8 cellular contexts compared by ENCODE assay signal in the genomic region with DNA sequence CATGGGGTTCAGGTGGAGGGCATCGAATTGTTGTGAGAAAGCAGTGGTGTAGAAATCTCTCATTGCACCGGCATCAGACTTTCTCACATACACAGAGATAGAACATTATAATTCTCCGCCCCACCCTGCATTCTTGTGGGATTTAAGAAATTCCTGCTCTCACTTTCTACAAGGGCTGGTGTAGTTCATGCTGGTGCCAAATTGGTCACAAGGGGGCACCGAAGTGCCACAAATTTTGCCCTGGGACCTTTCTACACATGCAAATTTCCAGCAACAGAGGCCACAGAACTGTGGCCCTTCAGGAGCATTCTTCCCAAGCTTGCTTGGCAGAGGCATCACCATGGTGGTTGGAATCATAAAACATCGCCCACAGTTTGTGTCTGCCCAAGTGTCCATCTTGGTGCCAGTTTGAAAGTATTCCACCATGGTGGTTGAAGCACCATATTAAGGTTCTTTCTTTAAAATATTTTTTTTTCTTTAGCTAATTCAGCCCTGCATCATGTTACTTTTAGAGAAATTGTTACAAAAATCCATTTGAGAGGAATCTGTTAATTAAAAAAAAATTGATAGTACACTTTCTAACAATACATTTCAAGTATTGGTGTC.
DNase-seq lines count a peak whose midpoint lies in the region; ATAC-seq and TF ChIP-seq lines count a peak whose summit lies in the region.

No MANE protein-coding gene starts in this region.

- no peaks in the 10 kb centered on the region for H3K36me3 Mint-ChIP-seq in T-helper 17 cell (ENCODE audit: low read depth)

- no peak overlapping the region for H3K4me3 Mint-ChIP-seq in T-helper 17 cell

- no peak overlapping the region for H3K27ac Mint-ChIP-seq in T-helper 17 cell

- no peak overlapping the region for H3K27ac ChIP-seq in PC-3 (ENCODE audit: low read length)
- no peak overlapping the region for H3K27ac ChIP-seq in caudate nucleus (ENCODE audit: low read depth, low read length)
- H3K27ac ChIP-seq in lung (ENCODE audit: low read depth in 1 of 2, low read length in 1 of 2), result no peak overlapping the region

- POLR2A ChIA-PET in PC-3 (lab: Charles Lee; ENCODE audit: unreplicated experiment), result no interaction called here

- H3K79me2 ChIP-seq in PC-3 (ENCODE audit: low read length), result no peaks in the 10 kb centered on the region

- H3K27me3 Mint-ChIP-seq in T-helper 17 cell, result no peaks in the 10 kb centered on the region

- no peak overlapping the region for H2AFZ ChIP-seq in PC-3 (ENCODE audit: low read length)

- ATAC-seq in GM21360 (IDR thresholded peaks at IDR 0.05; ENCODE audit: unreplicated experiment) (peak; percentile 91), PC-3 (peak; percentile 96), lung (ENCODE audit: insufficient read depth, low FRiP score) (peak; percentile 60), T-helper 17 cell (no peak)

- no peak overlapping the region for H3K4me2 ChIP-seq in PC-3 (ENCODE audit: low read length)

- H3K9ac ChIP-seq in PC-3 (ENCODE audit: low read length), result no peak overlapping the region

- H3K4me1 ChIP-seq in PC-3 (ENCODE audit: insufficient read depth, low read length) (0 out of 2 replicates have a peak, but pooled peaks cover 3% of the 10 kb centered on the region), lung (ENCODE audit: control insufficient read depth in 2 of 2, insufficient read depth in 2 of 2, low read length in 2 of 2) (no peaks in the 10 kb centered on the region)

- no peaks in the 10 kb centered on the region for H3F3A ChIP-seq in PC-3 (ENCODE audit: low read length, unreplicated experiment)

- intact Hi-C loops in PC-3 (cut with micrococcal nuclease), result loop anchor here (1.0 to 10.0 kb wide), 3 partner anchors 113 to 423 kb away; no protein-coding TSS in a partner anchor

- BruUV-seq in PC-3 (replicated peaks; lab: Mats Ljungman, UMichigan), result no TSS peak

- no peaks in the 10 kb centered on the region for H4K20me1 ChIP-seq in PC-3 (ENCODE audit: low read length)

- H3K36me3 ChIP-seq in PC-3 (ENCODE audit: low read depth, low read length) (no peaks in the 10 kb centered on the region), lung (ENCODE audit: control insufficient read depth in 2 of 2, insufficient read depth in 2 of 2, low read length in 2 of 2) (no peaks in the 10 kb centered on the region)

- DNase-seq in NCI-H2196 (lab: John Stamatoyannopoulos, UW; ENCODE audit: unreplicated experiment), result peak; percentile 10
- DNase-seq in NCI-H2196 treated with DMSO at 0.1 percent for 48 hours (lab: John Stamatoyannopoulos, UW; ENCODE audit: unreplicated experiment), result no peak
- DNase-seq in HS-27A (ENCODE audit: low read depth), result peak; percentile 59
- DNase-seq in PC-3, result peak; percentile 86
- peak in 43 of 61 donors; percentile 1 to 73 (median 18) for DNase-seq in caudate nucleus (lab: John Stamatoyannopoulos, UW)
- peak; percentile 42 for DNase-seq in lung (ENCODE audit: low spot score)
- DNase-seq in T-helper 17 cell, result no peak

- H3K4me1 Mint-ChIP-seq in T-helper 17 cell, result no peaks in the 10 kb centered on the region

- H3K9me3 ChIP-seq in PC-3 (ENCODE audit: low read length) (no peaks in the 10 kb centered on the region), lung (ENCODE audit: control insufficient read depth in 2 of 2, insufficient read depth in 1 of 2, low read length in 1 of 2) (no peaks in the 10 kb centered on the region), T-helper 17 cell (ENCODE audit: control insufficient read depth, low read length, poor library complexity, severe bottlenecking) (no peaks in the 10 kb centered on the region)

- WGBS in lung, 2 donors, result 18 to 21% methylated on average over 5 of the region's 5 CpGs

- TF ChIP-seq CTCF in PC-3 (conservative IDR thresholded peaks at IDR 0.05; ENCODE audit: low read depth, low read length), result peak; percentile 89
- no peak for TF ChIP-seq CTCF in lung (IDR thresholded peaks at IDR 0.05; ENCODE audit: control extremely low read depth, extremely low read depth)

- CTCF ChIA-PET in PC-3 (lab: Charles Lee), result no interaction called here

- H3K4me3 ChIP-seq in PC-3 (ENCODE audit: low read length), result no peak overlapping the region
- H3K4me3 ChIP-seq in lung, result no peak overlapping the region

- H3K27me3 ChIP-seq in PC-3 (ENCODE audit: low read length) (peaks cover 53% of the 10 kb centered on the region), lung (ENCODE audit: control insufficient read depth, insufficient read depth) (no peaks in the 10 kb centered on the region)

- H3K9me2 ChIP-seq in PC-3 (replicated peaks; ENCODE audit: low read length), result no peaks in the 10 kb centered on the region

Comparison
In these comparisons a context has a peak if more than half of its experiments do, and no peak if none do; other contexts are left out.
1. DNase-seq: peak in NCI-H2196 (single experiment), HS-27A (single experiment), PC-3 (single experiment), caudate nucleus (43 of 61) and lung (single experiment); none in NCI-H2196 treated with DMSO at 0.1 percent for 48 hours (single experiment) and T-helper 17 cell (0 of 3).